Comparison of ENCODE assay signal across 1 cellular context in the genomic region with DNA sequence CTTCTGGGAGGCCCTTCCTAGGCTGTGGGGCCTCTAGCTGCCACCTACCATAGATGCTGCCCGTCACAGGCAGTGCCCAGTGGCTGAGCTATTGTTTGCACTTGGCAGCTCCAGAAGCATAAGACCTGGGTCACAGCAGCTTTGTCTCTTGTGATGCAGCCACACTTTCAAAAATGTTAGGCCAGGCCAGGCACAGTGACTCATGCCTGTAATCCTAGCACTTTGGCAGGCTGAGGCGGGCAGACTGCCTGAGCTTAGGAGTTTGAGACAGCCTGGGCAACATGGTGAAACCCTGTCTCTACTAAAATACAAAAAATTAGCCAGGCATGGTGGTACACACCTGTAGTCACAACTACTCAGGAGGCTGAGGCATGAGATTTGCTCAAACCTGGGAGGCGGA.
TF ChIP-seq lines count a peak whose summit lies in the region.

No MANE protein-coding gene starts in this region.

TF ChIP-seq in HepG2, 621 proteins besides CTCF, POLR2A, EP300 and RAD21:
- TF ChIP-seq TEAD3 (CRISPR knock-in tag; optimal IDR thresholded peaks at IDR 0.05; ENCODE audit: borderline replicate concordance) (no peak), HNRNPUL1 (IDR thresholded peaks at IDR 0.05; ENCODE audit: low read depth, low read length) (no peak), ZNF75D (CRISPR knock-in tag; IDR thresholded peaks at IDR 0.05; ENCODE audit: borderline replicate concordance) (no peak), ZNF720 (CRISPR knock-in tag; IDR thresholded peaks at IDR 0.05) (no peak), RFX3 (CRISPR knock-in tag; IDR thresholded peaks at IDR 0.05) (no peak), ZNF598 (CRISPR knock-in tag; IDR thresholded peaks at IDR 0.05; ENCODE audit: borderline replicate concordance) (no peak)
- TF ChIP-seq, protein P1, sequence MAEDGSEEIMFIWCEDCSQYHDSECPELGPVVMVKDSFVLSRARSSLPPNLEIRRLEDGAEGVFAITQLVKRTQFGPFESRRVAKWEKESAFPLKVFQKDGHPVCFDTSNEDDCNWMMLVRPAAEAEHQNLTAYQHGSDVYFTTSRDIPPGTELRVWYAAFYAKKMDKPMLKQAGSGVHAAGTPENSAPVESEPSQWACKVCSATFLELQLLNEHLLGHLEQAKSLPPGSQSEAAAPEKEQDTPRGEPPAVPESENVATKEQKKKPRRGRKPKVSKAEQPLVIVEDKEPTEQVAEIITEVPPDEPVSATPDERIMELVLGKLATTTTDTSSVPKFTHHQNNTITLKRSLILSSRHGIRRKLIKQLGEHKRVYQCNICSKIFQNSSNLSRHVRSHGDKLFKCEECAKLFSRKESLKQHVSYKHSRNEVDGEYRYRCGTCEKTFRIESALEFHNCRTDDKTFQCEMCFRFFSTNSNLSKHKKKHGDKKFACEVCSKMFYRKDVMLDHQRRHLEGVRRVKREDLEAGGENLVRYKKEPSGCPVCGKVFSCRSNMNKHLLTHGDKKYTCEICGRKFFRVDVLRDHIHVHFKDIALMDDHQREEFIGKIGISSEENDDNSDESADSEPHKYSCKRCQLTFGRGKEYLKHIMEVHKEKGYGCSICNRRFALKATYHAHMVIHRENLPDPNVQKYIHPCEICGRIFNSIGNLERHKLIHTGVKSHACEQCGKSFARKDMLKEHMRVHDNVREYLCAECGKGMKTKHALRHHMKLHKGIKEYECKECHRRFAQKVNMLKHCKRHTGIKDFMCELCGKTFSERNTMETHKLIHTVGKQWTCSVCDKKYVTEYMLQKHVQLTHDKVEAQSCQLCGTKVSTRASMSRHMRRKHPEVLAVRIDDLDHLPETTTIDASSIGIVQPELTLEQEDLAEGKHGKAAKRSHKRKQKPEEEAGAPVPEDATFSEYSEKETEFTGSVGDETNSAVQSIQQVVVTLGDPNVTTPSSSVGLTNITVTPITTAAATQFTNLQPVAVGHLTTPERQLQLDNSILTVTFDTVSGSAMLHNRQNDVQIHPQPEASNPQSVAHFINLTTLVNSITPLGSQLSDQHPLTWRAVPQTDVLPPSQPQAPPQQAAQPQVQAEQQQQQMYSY (CRISPR knock-in tag; IDR thresholded peaks at IDR 0.05) = no peak
- TF ChIP-seq, protein P2, sequence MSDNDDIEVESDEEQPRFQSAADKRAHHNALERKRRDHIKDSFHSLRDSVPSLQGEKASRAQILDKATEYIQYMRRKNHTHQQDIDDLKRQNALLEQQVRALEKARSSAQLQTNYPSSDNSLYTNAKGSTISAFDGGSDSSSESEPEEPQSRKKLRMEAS (IDR thresholded peaks at IDR 0.05) = no peak
TF ChIP-seq in HepG2: peak in this region for 0.
